In the genomic region with DNA sequence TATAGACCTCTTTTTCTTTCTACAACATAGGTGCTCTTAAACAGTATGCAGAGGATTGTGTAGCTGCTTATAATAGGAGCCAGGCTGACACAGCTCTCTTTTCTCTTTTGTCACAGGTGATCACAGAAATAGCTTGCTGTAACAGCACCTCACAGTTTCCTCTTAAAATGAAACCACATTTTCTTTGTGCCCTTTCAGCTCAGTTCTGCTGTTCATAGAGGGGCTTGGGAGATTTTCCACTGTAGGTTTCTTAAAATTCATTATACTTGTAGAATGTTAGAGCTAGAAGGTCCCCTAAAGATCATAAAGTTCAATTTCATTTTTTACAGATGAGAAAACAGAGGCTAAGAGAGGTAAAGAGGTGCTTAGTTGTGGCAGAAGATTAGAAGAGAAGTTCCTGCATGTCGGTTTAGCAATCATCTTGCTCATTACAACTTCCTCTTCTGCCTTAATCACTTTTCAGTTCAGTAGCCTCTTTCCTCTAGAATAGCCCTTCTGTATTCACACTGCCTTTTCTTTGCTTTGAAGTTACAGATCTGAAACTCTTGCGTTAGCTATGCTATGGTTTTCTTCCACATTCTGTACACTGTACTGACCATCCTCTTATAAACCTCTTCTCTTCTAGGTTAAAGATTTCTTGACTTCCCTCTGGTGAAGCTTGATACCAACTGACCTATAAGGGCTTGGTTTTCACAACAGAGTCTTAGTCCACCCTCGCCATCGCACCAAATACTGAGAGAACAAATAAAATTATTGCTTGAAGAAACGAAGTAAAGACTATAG, we compare ENCODE assay signal across 8 cellular contexts. TPM values are rescaled to one million over a fixed set of nuclear protein-coding genes. Genes with fewer than 3 reads are reported as not detected.
DNase-seq lines count a peak whose midpoint lies in the region; ATAC-seq, FAIRE-seq and TF ChIP-seq lines count a peak whose summit lies in the region.

No MANE protein-coding gene starts in this region.

- peaks cover 54% of the 10 kb centered on the region for H3K4me1 ChIP-seq in DOHH2 (ENCODE audit: control insufficient read depth, low read length)
- H3K4me1 ChIP-seq in GM12878 (ENCODE audit: control insufficient read depth, insufficient read depth, low read length): peaks cover 79% of the 10 kb centered on the region
- H3K4me1 ChIP-seq in psoas muscle: no peaks in the 10 kb centered on the region

- TF ChIP-seq CTCF in DOHH2 (IDR thresholded peaks at IDR 0.05; ENCODE audit: low read depth, low read length, poor library complexity, severe bottlenecking) (no peak), GM12878 (IDR thresholded peaks at IDR 0.05 in 2 of 3, conservative IDR thresholded peaks at IDR 0.05 in 1 of 3; ENCODE audit: control insufficient read depth in 2 of 3, extremely low read depth in 1 of 3, insufficient read depth in 1 of 3, low read depth in 3 of 3, low read length in 3 of 3) (no peak), WTC11 (IDR thresholded peaks at IDR 0.05) (no peak), psoas muscle (IDR thresholded peaks at IDR 0.05) (no peak)

- under 1% methylated on average over 5 of the region's 5 CpGs for WGBS in GM12878 (ENCODE audit: insufficient coverage, insufficient replicate concordance, low lambda C conversion rate, missing lambda C conversion rate)
- 71 to 74% (median 74%) methylated on average over 5 of the region's 5 CpGs for WGBS in psoas muscle, 3 donors

- RAD21 ChIA-PET in GM12878 (lab: Charles Lee; ENCODE audit: unreplicated experiment): interaction anchor here (0.7 to 5.8 kb wide), 15 partner anchors 8 to 174 kb away, joined by 3 to 72 read pairs (median 5); a partner anchor contains a TSS

- no peak for TF ChIP-seq RAD21 in GM12878 (IDR thresholded peaks at IDR 0.05; ENCODE audit: insufficient read depth, low read depth, low read length)

- H3K4me1 Mint-ChIP-seq in WTC11: peaks cover 25% of the 10 kb centered on the region

- H3K27ac ChIP-seq in DOHH2 (ENCODE audit: low read depth, low read length) (peak overlapping the region; percentile 93), GM12878 (ENCODE audit: control insufficient read depth, insufficient read depth) (peak overlapping the region; percentile 91), psoas muscle (no peak overlapping the region)

- no peak overlapping the region; the same call in 1 of the 2 replicates for H2AFZ ChIP-seq in GM12878 (ENCODE audit: control insufficient read depth, low read depth, low read length)

- no TSS peak for BruUV-seq in GM12878 (replicated peaks; lab: Mats Ljungman, UMichigan)

- peak; percentile 89 for DNase-seq in GM12878 (ENCODE audit: low read depth, low spot score)
- no peak for DNase-seq in WTC11 (ENCODE audit: low spot score)
- no peak for DNase-seq in psoas muscle
- no peak for DNase-seq in NCI-H1694 treated with DMSO at 0.1 percent for 48 hours (lab: John Stamatoyannopoulos, UW)
- no peak for DNase-seq in RKO (ENCODE audit: low spot score)

- POLR2A ChIA-PET in GM12878 (lab: Charles Lee): interaction anchor here (0.6 to 1.4 kb wide), 6 partner anchors 8 to 34 kb away, joined by 3 to 6 read pairs (median 4); no protein-coding TSS in a partner anchor
- POLR2A ChIA-PET in WTC11 (lab: Charles Lee): no interaction called here

- H3K4me3 Mint-ChIP-seq in WTC11: no peak overlapping the region

- H3K36me3 ChIP-seq in DOHH2 (ENCODE audit: control insufficient read depth, low read length): peaks cover 30% of the 10 kb centered on the region
- H3K36me3 ChIP-seq in GM12878 (ENCODE audit: control insufficient read depth in 2 of 2, insufficient read depth in 2 of 2, low read length in 1 of 2): peaks cover 3 to 9% of the 10 kb centered on the region in 2 experiments; a peak in 3 of 4 replicates
- peaks cover 6 to 9% of the 10 kb centered on the region in 2 donors for H3K36me3 ChIP-seq in psoas muscle (ENCODE audit: insufficient read depth in 1 of 2, low read depth in 1 of 2)

- H3K27ac Mint-ChIP-seq in WTC11: no peak overlapping the region

- H4K20me1 ChIP-seq in DOHH2 (ENCODE audit: control insufficient read depth, insufficient read depth, low read depth, low read length) (no peaks in the 10 kb centered on the region), GM12878 (ENCODE audit: control insufficient read depth, insufficient read depth) (no peaks in the 10 kb centered on the region)

- H3K9me3 ChIP-seq in DOHH2 (ENCODE audit: control insufficient read depth, insufficient read depth, low read length) (peaks cover 10% of the 10 kb centered on the region; the same call in 1 of the 2 replicates), GM12878 (replicated peaks; ENCODE audit: control insufficient read depth, insufficient read depth, low read length) (peaks cover 2% of the 10 kb centered on the region; the same call in 2 of the 3 replicates), psoas muscle (no peaks in the 10 kb centered on the region)

- no peaks in the 10 kb centered on the region for H3K9me2 ChIP-seq in DOHH2 (replicated peaks; ENCODE audit: control insufficient read depth, low read length)

- peaks cover 14% of the 10 kb centered on the region for H3F3A ChIP-seq in DOHH2 (ENCODE audit: control insufficient read depth, insufficient read depth)

- H3K4me3 ChIP-seq in DOHH2 (ENCODE audit: low read length): peak overlapping the region; percentile 69
- peak overlapping the region; percentile 49 for H3K4me3 ChIP-seq in GM12878
- H3K4me3 ChIP-seq in psoas muscle: no peak overlapping the region

- H3K36me3 Mint-ChIP-seq in WTC11: peaks cover 40% of the 10 kb centered on the region

- peak overlapping the region; percentile 59 for H3K9ac ChIP-seq in GM12878 (ENCODE audit: control insufficient read depth, insufficient read depth, low read length)

- H3K27me3 ChIP-seq in DOHH2 (ENCODE audit: control insufficient read depth, low read length) (no peaks in the 10 kb centered on the region), GM12878 (replicated peaks in 1 of 2; ENCODE audit: control insufficient read depth in 2 of 2, insufficient read depth in 2 of 2, low read length in 1 of 2) (no peaks in the 10 kb centered on the region), psoas muscle (ENCODE audit: insufficient read depth in 3 of 3, low read length in 2 of 3) (no peaks in the 10 kb centered on the region)

- H3K79me2 ChIP-seq in DOHH2 (ENCODE audit: control insufficient read depth, low read length) (no peaks in the 10 kb centered on the region), GM12878 (ENCODE audit: control insufficient read depth, insufficient read depth, low read length) (no peaks in the 10 kb centered on the region)

- peak overlapping the region; percentile 83 for H3K4me2 ChIP-seq in DOHH2 (ENCODE audit: low read length)
- H3K4me2 ChIP-seq in GM12878 (ENCODE audit: control insufficient read depth, insufficient read depth): peak overlapping the region; percentile 87

- CTCF ChIA-PET in GM12878 (lab: Yijun Ruan, JAX) (interaction anchor here (0.8 to 5.8 kb wide), 12 partner anchors 11 to 141 kb away, joined by 3 to 48 read pairs (median 4); a partner anchor contains a TSS), WTC11 (lab: Charles Lee) (interaction anchor here (0.6 kb wide), 1 partner anchor 357 kb away, joined by 4 read pairs; no protein-coding TSS in a partner anchor)

- peak; percentile 34 for ATAC-seq in GM19468 (IDR thresholded peaks at IDR 0.05; ENCODE audit: extremely low read depth, unreplicated experiment)
- ATAC-seq in HG03521 (IDR thresholded peaks at IDR 0.05; ENCODE audit: unreplicated experiment): peak; percentile 45
- ATAC-seq in GM12878: peak; percentile 77
- no peak for ATAC-seq in WTC11
- no peak for ATAC-seq in psoas muscle

- TF ChIP-seq POLR2A in GM12878 (IDR thresholded peaks at IDR 0.05; ENCODE audit: low read depth, low read length): no peak

- peaks cover 25% of the 10 kb centered on the region for H3K9me3 Mint-ChIP-seq in WTC11

- peak; percentile 65 for FAIRE-seq in GM12878 (lab: Jason Lieb, UNC)

- H3K27me3 Mint-ChIP-seq in WTC11 (ENCODE audit: low read depth): no peaks in the 10 kb centered on the region

- intact Hi-C loops in GM12878 (cut with micrococcal nuclease; ENCODE audit: unreplicated experiment) (loop anchor here (1.0 to 5.0 kb wide), 5 partner anchors 35 to 172 kb away; a partner anchor contains a TSS), psoas muscle (cut with DNase I) (no loop called here)

- TF ChIP-seq EP300 in GM12878 (IDR thresholded peaks at IDR 0.05; ENCODE audit: borderline replicate concordance in 1 of 2, control insufficient read depth in 1 of 2, low read depth in 2 of 2, low read length in 2 of 2): peak; percentile 6 to 48; a peak in 2 of 4 replicates

- in situ Hi-C loops in GM12878 (cut with MboI): loop anchor here (5.0 kb wide), 1 partner anchor 172 kb away; a partner anchor contains a TSS

- SMC1A ChIA-PET in GM12878 (lab: Charles Lee; ENCODE audit: uncharacterized antibody, unreplicated experiment): interaction anchor here (1.1 to 5.8 kb wide), 13 partner anchors 8 to 141 kb away, joined by 4 to 100 read pairs (median 6); a partner anchor contains a TSS

TF ChIP-seq in WTC11, 78 proteins besides CTCF, POLR2A, EP300 and RAD21 (continues in another document):
- no peak for TF ChIP-seq IRF2 (CRISPR knock-in tag; IDR thresholded peaks at IDR 0.05; ENCODE audit: borderline replicate concordance, low read depth)

RNA-seq across cellular contexts. Expression of a gene that starts 35.1 kb away (rescaled TPM):
- total RNA-seq in GM12878 (2013; cell fraction: nucleolus; rRNA removed): 143 and 151 TPM in 2 replicates
- 19.6 and 22.6 TPM in 2 replicates for total RNA-seq in GM12878 (2014; rRNA removed)
- 30.0 and 31.9 TPM in 2 replicates for total RNA-seq in GM12878 (2014; rRNA removed; fragmentation: Illumina TruSeq; extraction: Trizol)
- total RNA-seq in GM12878 (2021): 35.4 and 35.7 TPM in 2 replicates
- polyA plus RNA-seq in GM12878 (2011; ENCODE audit: low read depth): 8.0 TPM
- polyA plus RNA-seq in GM12878 (2011; rRNA removed): 40.3 and 73.5 TPM in 2 replicates
- 13.5 and 14.6 TPM in 2 replicates for polyA plus RNA-seq in GM12878 (2011; cell fraction: cytosol; rRNA removed)
- 21.4 and 22.2 TPM in 2 replicates for polyA plus RNA-seq in GM12878 (2011; cell fraction: nucleus; rRNA removed)
- 11.7 and 15.0 TPM in 2 replicates for polyA plus RNA-seq in GM12878 (2012)
- polyA plus RNA-seq in GM12878 (2014; fragmentation: Illumina TruSeq; extraction: Trizol): 32.4 and 44.5 TPM in 2 replicates
- 10 to 100 TPM in 1 of 2 experiments, 1 to 10 TPM in 1; 9.3 to 14.4 TPM for polyA plus RNA-seq in GM12878 (2014; fragmentation: Nextera tagmentation; extraction: Ambion mirVana)
- 20.0 and 24.4 TPM in 2 replicates for polyA plus RNA-seq in GM12878 (2014; rRNA removed)
- polyA plus RNA-seq in GM12878 (2016; fragmentation: Nextera tagmentation; extraction: Ambion mirVana): 10 to 100 TPM; 29.5 to 36.0 TPM
- polyA minus RNA-seq in GM12878 (2011; rRNA and poly(A)+ RNA removed): 41.7 and 53.1 TPM in 2 replicates
- 21.0 and 26.7 TPM in 2 replicates for polyA minus RNA-seq in GM12878 (2011; cell fraction: cytosol; rRNA and poly(A)+ RNA removed)
- 47.8 and 86.4 TPM in 2 replicates for polyA minus RNA-seq in GM12878 (2011; cell fraction: nucleus; rRNA and poly(A)+ RNA removed)
- total RNA-seq in WTC11 (2021): 27.3 to 30.5 TPM (median 27.8 TPM) in 3 replicates
- total RNA-seq in psoas muscle: 1 to 10 TPM; 4.6 to 8.8 (median 5.8) TPM
- polyA plus RNA-seq in psoas muscle: 1 to 10 TPM; 1.9 to 3.4 (median 2.5) TPM

Comparison
In these comparisons a context has a peak if more than half of its experiments do, and no peak if none do; other contexts are left out.
1. ATAC-seq: peak in GM19468 (single experiment), HG03521 (single experiment) and GM12878 (single experiment); none in WTC11 (single experiment) and psoas muscle (0 of 4).